Comparison of ENCODE assay signal across 1 cellular context in genomic region chr14:49581209-49581960, GRCh38.
TF ChIP-seq lines count a peak whose summit lies in the region.

No MANE protein-coding gene starts in this region.

TF ChIP-seq in endothelial cell of umbilical vein, 7 proteins besides CTCF, POLR2A, EP300 and RAD21:
- TF ChIP-seq GATA2 (IDR thresholded peaks at IDR 0.05; ENCODE audit: insufficient read depth, insufficient read length, low read depth, low read length) = no peak
- TF ChIP-seq MAX (IDR thresholded peaks at IDR 0.05; ENCODE audit: insufficient read depth, insufficient read length) = no peak
- peak; percentile 28 for TF ChIP-seq POLR2AphosphoS5 (IDR thresholded peaks at IDR 0.05; ENCODE audit: insufficient read depth, low read depth, low read length)
